In genomic region chr17:68200689-68201424, GRCh38 we compare ENCODE assay signal across 8 cellular contexts. TPM values are rescaled to one million over a fixed set of nuclear protein-coding genes. Genes with fewer than 3 reads are reported as not detected.
DNase-seq lines count a peak whose midpoint lies in the region; ATAC-seq and TF ChIP-seq lines count a peak whose summit lies in the region.

No MANE protein-coding gene starts in this region.

- peak overlapping the region; percentile 74 for H3K4me3 Mint-ChIP-seq in activated CD4-positive, alpha-beta T cell treated with anti-CD3 and anti-CD28 coated beads, Interleukin-2, amount 10 ng/mL, durations not matched to agents 7 days and 5 days

- H3K27me3 Mint-ChIP-seq in activated CD4-positive, alpha-beta T cell treated with anti-CD3 and anti-CD28 coated beads, Interleukin-2, amount 10 ng/mL, durations not matched to agents 7 days and 5 days: peaks cover 40% of the 10 kb centered on the region

- peaks cover 37% of the 10 kb centered on the region for H3K4me1 Mint-ChIP-seq in activated CD4-positive, alpha-beta T cell treated with anti-CD3 and anti-CD28 coated beads, Interleukin-2, amount 10 ng/mL, durations not matched to agents 7 days and 5 days

- no peak overlapping the region for H3K27ac Mint-ChIP-seq in activated CD4-positive, alpha-beta T cell treated with anti-CD3 and anti-CD28 coated beads, Interleukin-2, amount 10 ng/mL, durations not matched to agents 7 days and 5 days

- CTCF ChIA-PET in activated CD4-positive, alpha-beta T cell treated with anti-CD3 and anti-CD28 coated beads, Interleukin-2, amount 10 ng/mL, durations not matched to agents 7 days and 5 days (lab: Charles Lee): interaction anchor here (0.5 to 4.1 kb wide), 19 partner anchors 9 to 309 kb away, joined by 3 to 30 read pairs (median 4); partner anchors contain the start of gene WIPI1

- TF ChIP-seq POLR2A in GM18505 (IDR thresholded peaks at IDR 0.05; ENCODE audit: borderline replicate concordance, extremely low read depth, insufficient read depth, insufficient read length): no peak

- H3K9me3 Mint-ChIP-seq in activated CD4-positive, alpha-beta T cell treated with anti-CD3 and anti-CD28 coated beads, Interleukin-2, amount 10 ng/mL, durations not matched to agents 7 days and 5 days: no peaks in the 10 kb centered on the region

- POLR2A ChIA-PET in activated CD4-positive, alpha-beta T cell treated with anti-CD3 and anti-CD28 coated beads, Interleukin-2, amount 10 ng/mL, durations not matched to agents 7 days and 5 days (lab: Charles Lee): no interaction called here

- no peaks in the 10 kb centered on the region for H3K36me3 Mint-ChIP-seq in activated CD4-positive, alpha-beta T cell treated with anti-CD3 and anti-CD28 coated beads, Interleukin-2, amount 10 ng/mL, durations not matched to agents 7 days and 5 days (ENCODE audit: low read depth)

- DNase-seq in DMS153 treated with DMSO at 0.1 percent for 48 hours (lab: John Stamatoyannopoulos, UW; ENCODE audit: unreplicated experiment) (peak; percentile 75), NCI-H524 treated with DMSO at 0.1 percent for 48 hours (lab: John Stamatoyannopoulos, UW) (peak; percentile 62), dermis blood vessel endothelial cell (peak; percentile 88), lung microvascular endothelial cell (ENCODE audit: low read depth in 2 of 2) (peak; percentile 78 to 80)
- peak; percentile 80 for DNase-seq in activated CD4-positive, alpha-beta T cell treated with anti-CD3 and anti-CD28 coated beads, Interleukin-2, amount 10 ng/mL, durations not matched to agents 7 days and 5 days
- peak; percentile 61 for DNase-seq in stimulated activated CD8-positive, alpha-beta memory T cell treated with anti-CD3 and anti-CD28 coated beads, Interleukin-12 subunit alpha, Interleukin-12 subunit beta, amount 100 ng/mL, for 1 hour (ENCODE audit: low read depth)

- ATAC-seq in HG03159 (IDR thresholded peaks at IDR 0.05; ENCODE audit: unreplicated experiment) (peak; percentile 31), GM18505 (IDR thresholded peaks at IDR 0.05; ENCODE audit: unreplicated experiment) (no peak)

RNA-seq across cellular contexts. Expression of gene AMZ2, which starts 47.0 kb away (rescaled TPM):
- total RNA-seq in activated CD4-positive, alpha-beta T cell treated with anti-CD3 and anti-CD28 coated beads, Interleukin-2, amount 10 ng/mL, durations not matched to agents 7 days and 5 days: 10 to 100 TPM; 72.5 to 82.3 TPM
- 41.8 and 43.9 TPM in 2 replicates for total RNA-seq in dermis blood vessel endothelial cell
- total RNA-seq in lung microvascular endothelial cell: 28.8 and 33.8 TPM in 2 replicates
